Comparison of ENCODE assay signal across 10 cellular contexts in genomic region chr13:32791545-32792172, GRCh38.
DNase-seq lines count a peak whose midpoint lies in the region; ATAC-seq, FAIRE-seq and TF ChIP-seq lines count a peak whose summit lies in the region.
"Had no signal": no experiment of that assay in that cellular context is flagged by ENCODE, and none has a peak within 500 bp of the region (broad histone marks: within the 10 kb centered on the region; RNA-seq: fewer than 3 reads in every experiment).

No MANE protein-coding gene starts in this region.

- no peaks in the 10 kb centered on the region for H3K79me2 ChIP-seq in astrocyte (ENCODE audit: insufficient read depth, low read length)

- no peak overlapping the region for H2AFZ ChIP-seq in astrocyte (ENCODE audit: low read depth, low read length)

- peak overlapping the region; percentile 37 for H3K27ac Mint-ChIP-seq in astrocyte (ENCODE audit: unreplicated experiment)

- ATAC-seq in GM19463 (IDR thresholded peaks at IDR 0.05; ENCODE audit: unreplicated experiment), result peak; percentile 84
- ATAC-seq in HG03432 (IDR thresholded peaks at IDR 0.05; ENCODE audit: unreplicated experiment), result peak; percentile 88

- DNase-seq in GM10266 (ENCODE audit: extremely low spot score) (peak; percentile 60), astrocyte (ENCODE audit: low read depth) (no peak), posterior vena cava (ENCODE audit: low spot score) (no peak), hippocampal formation (lab: John Stamatoyannopoulos, UW) (no peak), NCI-H2196 (lab: John Stamatoyannopoulos, UW; ENCODE audit: unreplicated experiment) (no peak), NCI-H226 (no peak)
- DNase-seq: GOT3 had no signal

- FAIRE-seq in astrocyte (lab: Jason Lieb, UNC), result no peak
- FAIRE-seq: TTC549 had no signal

- H3K27me3 Mint-ChIP-seq in astrocyte (ENCODE audit: low read depth, unreplicated experiment), result no peaks in the 10 kb centered on the region

- H3K27ac ChIP-seq in astrocyte (ENCODE audit: low read depth, low read length), result no peak overlapping the region

- H3K4me1 Mint-ChIP-seq in astrocyte (ENCODE audit: low read depth, unreplicated experiment), result peaks cover 11% of the 10 kb centered on the region

- H3K4me1 ChIP-seq in astrocyte (ENCODE audit: insufficient read depth, low read length), result no peaks in the 10 kb centered on the region

- H3K4me3 Mint-ChIP-seq in astrocyte (ENCODE audit: unreplicated experiment), result no peak overlapping the region

- no peak overlapping the region for H3K4me2 ChIP-seq in astrocyte (ENCODE audit: low read length)

- intact Hi-C loops in posterior vena cava (cut with DNase I), result no loop called here

- no peak overlapping the region for H3K9ac ChIP-seq in astrocyte (ENCODE audit: low read length)

- TF ChIP-seq CTCF in GM10266 (IDR thresholded peaks at IDR 0.05; ENCODE audit: control insufficient read depth, insufficient read depth, low read depth, missing control alignments) (no peak), astrocyte (IDR thresholded peaks at IDR 0.05; ENCODE audit: insufficient read depth, low read depth, low read length) (no peak)

- H3K9me3 Mint-ChIP-seq in astrocyte (ENCODE audit: unreplicated experiment), result peaks cover 3% of the 10 kb centered on the region

- no peaks in the 10 kb centered on the region for H3K36me3 ChIP-seq in astrocyte (ENCODE audit: insufficient read depth, low read length)

- no peaks in the 10 kb centered on the region for H3K9me3 ChIP-seq in astrocyte (ENCODE audit: insufficient read depth, low read depth, low read length)

- H3K4me3 ChIP-seq in astrocyte (ENCODE audit: insufficient read depth, low read depth, low read length), result no peak overlapping the region

- no peaks in the 10 kb centered on the region for H3K27me3 ChIP-seq in astrocyte (ENCODE audit: insufficient read depth, low read length)

- H4K20me1 ChIP-seq in astrocyte (ENCODE audit: insufficient read depth, low read length), result no peaks in the 10 kb centered on the region

- peaks cover 4% of the 10 kb centered on the region for H3K36me3 Mint-ChIP-seq in astrocyte (ENCODE audit: low read depth, unreplicated experiment)
